30 cellular contexts compared by ENCODE assay signal in the genomic region with DNA sequence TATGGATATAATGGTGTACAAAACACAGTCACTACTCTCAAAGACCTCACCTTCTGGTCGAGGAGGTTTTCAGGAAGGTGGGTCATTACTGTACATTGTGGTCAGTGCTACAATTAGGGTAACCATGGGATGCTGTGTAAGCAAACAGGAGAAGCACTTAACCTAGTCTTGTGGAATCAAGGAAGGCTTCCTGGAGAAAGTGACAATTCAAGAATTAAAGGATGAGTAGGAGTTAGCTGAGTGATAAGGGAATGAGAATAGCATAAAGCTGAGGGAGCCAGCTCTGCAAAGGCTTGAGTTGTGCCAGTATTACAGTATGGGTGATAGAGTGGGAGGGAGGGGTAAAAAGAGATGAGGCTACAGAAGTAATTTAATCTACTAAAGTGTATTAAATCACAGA. TPM values are rescaled to one million over a fixed set of nuclear protein-coding genes. Genes with fewer than 3 reads are reported as not detected.
"Had no signal": no experiment of that assay in that cellular context is flagged by ENCODE, and none has a peak within 500 bp of the region (broad histone marks: within the 10 kb centered on the region; RNA-seq: fewer than 3 reads in every experiment).

No MANE protein-coding gene starts in this region.

- H3K27ac Mint-ChIP-seq: activated B cell treated with CpG ODN at 0.5 μM for 24 hours; activated CD4-positive, alpha-beta T cell treated with anti-CD3 and anti-CD28 coated beads, Interleukin-2, amount 10 ng/mL, durations not matched to agents 24 days and 14 days; activated CD8-positive, alpha-beta memory T cell treated with anti-CD3 and anti-CD28 coated beads, Interleukin-2, amount 10 ng/mL, durations not matched to agents 7 days and 5 days; activated naive CD4-positive, alpha-beta T cell treated with anti-CD3 and anti-CD28 coated beads, Interleukin-2, amount 50 U/mL, for 24 hours; activated T-cell treated with anti-CD3 and anti-CD28 coated beads, Interleukin-2, amount 50 U/mL, for 24 hours; activated T-helper 1 cell treated with anti-CD3 and anti-CD28 coated beads, Interleukin-12 subunit alpha, Interleukin-12 subunit beta, Interleukin-2, Interleukin-4 antibody, amounts not matched to agents 30 ng/mL and 10 ng/mL and 1 ng/mL, durations not matched to agents 14 hours and 24 hours and 36 hours; brain; T-helper 17 cell had no signal

- DNase-seq: activated B cell treated with CpG ODN at 0.5 μM for 24 hours; activated CD4-positive, alpha-beta T cell treated with anti-CD3 and anti-CD28 coated beads for 1 hour; activated CD4-positive, alpha-beta T cell treated with anti-CD3 and anti-CD28 coated beads, Interleukin-2, amount 10 ng/mL, durations not matched to agents 24 days and 14 days; activated CD4-positive, alpha-beta T cell treated with anti-CD3 and anti-CD28 coated beads, Interleukin-2, amount 50 U/mL, for 48 hours; activated CD8-positive, alpha-beta memory T cell treated with anti-CD3 and anti-CD28 coated beads, Interleukin-2, amount 10 ng/mL, durations not matched to agents 7 days and 5 days; activated effector memory CD4-positive, alpha-beta T cell treated with Interleukin-2 at 50 U/mL for 16 hours; activated naive CD4-positive, alpha-beta T cell; activated T-cell treated with anti-CD3 and anti-CD28 coated beads, Interleukin-2, amount 50 U/mL, for 24 hours; amniotic stem cell; cerebellar nuclear complex; Karpas-422; NCI-H1092; NCI-H1417; NCI-H1930; NCI-H2171; NCI-H2227 treated with DMSO at 0.1 percent for 48 hours; NCI-H446 treated with DMSO at 0.1 percent for 48 hours; NCI-H524 treated with DMSO at 0.1 percent for 48 hours; NCI-H82; RPMI8226; SHP77; T-helper 17 cell; T-helper 9 cell had no signal

- H3K36me3 Mint-ChIP-seq: activated CD8-positive, alpha-beta memory T cell treated with anti-CD3 and anti-CD28 coated beads, Interleukin-2, amount 10 ng/mL, durations not matched to agents 7 days and 5 days; activated naive CD4-positive, alpha-beta T cell treated with anti-CD3 and anti-CD28 coated beads, Interleukin-2, amount 50 U/mL, for 24 hours; brain had no signal

- H3K4me3 Mint-ChIP-seq: activated B cell treated with CpG ODN at 0.5 μM for 24 hours; activated CD4-positive, alpha-beta T cell treated with anti-CD3 and anti-CD28 coated beads, Interleukin-2, amount 10 ng/mL, durations not matched to agents 24 days and 14 days; activated CD8-positive, alpha-beta memory T cell treated with anti-CD3 and anti-CD28 coated beads, Interleukin-2, amount 10 ng/mL, durations not matched to agents 7 days and 5 days; activated naive CD4-positive, alpha-beta T cell treated with anti-CD3 and anti-CD28 coated beads, Interleukin-2, amount 50 U/mL, for 24 hours; activated T-cell treated with anti-CD3 and anti-CD28 coated beads, Interleukin-2, amount 50 U/mL, for 24 hours; activated T-helper 1 cell treated with anti-CD3 and anti-CD28 coated beads, Interleukin-12 subunit alpha, Interleukin-12 subunit beta, Interleukin-2, Interleukin-4 antibody, amounts not matched to agents 30 ng/mL and 10 ng/mL and 1 ng/mL, durations not matched to agents 14 hours and 24 hours and 36 hours; brain; T-helper 17 cell had no signal

- H3K27ac ChIP-seq: SJSA1 had no signal

- H3K9me3 ChIP-seq: SJSA1 had no signal

- H3K9me3 Mint-ChIP-seq: activated B cell treated with CpG ODN at 0.5 μM for 24 hours; activated CD4-positive, alpha-beta T cell treated with anti-CD3 and anti-CD28 coated beads, Interleukin-2, amount 10 ng/mL, durations not matched to agents 24 days and 14 days; activated naive CD4-positive, alpha-beta T cell treated with anti-CD3 and anti-CD28 coated beads, Interleukin-2, amount 50 U/mL, for 24 hours; activated T-cell treated with anti-CD3 and anti-CD28 coated beads, Interleukin-2, amount 50 U/mL, for 24 hours; activated T-helper 1 cell treated with anti-CD3 and anti-CD28 coated beads, Interleukin-12 subunit alpha, Interleukin-12 subunit beta, Interleukin-2, Interleukin-4 antibody, amounts not matched to agents 30 ng/mL and 10 ng/mL and 1 ng/mL, durations not matched to agents 14 hours and 24 hours and 36 hours; brain had no signal

- H3K4me1 ChIP-seq: SJSA1 had no signal

- H3K27me3 Mint-ChIP-seq: activated naive CD4-positive, alpha-beta T cell treated with anti-CD3 and anti-CD28 coated beads, Interleukin-2, amount 50 U/mL, for 24 hours; activated T-cell treated with anti-CD3 and anti-CD28 coated beads, Interleukin-2, amount 50 U/mL, for 24 hours; brain; T-helper 17 cell had no signal

- H3K27me3 ChIP-seq: SJSA1 had no signal

- ATAC-seq: activated CD8-positive, alpha-beta memory T cell treated with anti-CD3 and anti-CD28 coated beads, Interleukin-2, amount 10 ng/mL, durations not matched to agents 7 days and 5 days; T-helper 17 cell had no signal

- H3K4me3 ChIP-seq: SJSA1 had no signal

- H3K4me1 Mint-ChIP-seq: activated B cell treated with CpG ODN at 0.5 μM for 24 hours; activated CD4-positive, alpha-beta T cell treated with anti-CD3 and anti-CD28 coated beads, Interleukin-2, amount 10 ng/mL, durations not matched to agents 24 days and 14 days; activated CD8-positive, alpha-beta memory T cell treated with anti-CD3 and anti-CD28 coated beads, Interleukin-2, amount 10 ng/mL, durations not matched to agents 7 days and 5 days; activated naive CD4-positive, alpha-beta T cell treated with anti-CD3 and anti-CD28 coated beads, Interleukin-2, amount 50 U/mL, for 24 hours; brain; T-helper 17 cell had no signal

- FAIRE-seq: astrocyte, TTC549 had no signal

RNA-seq across cellular contexts. Expression of a gene that starts 17.2 kb away (rescaled TPM):
- total RNA-seq: OCI-LY7 had no signal
